24 cellular contexts compared by ENCODE assay signal in the genomic region with DNA sequence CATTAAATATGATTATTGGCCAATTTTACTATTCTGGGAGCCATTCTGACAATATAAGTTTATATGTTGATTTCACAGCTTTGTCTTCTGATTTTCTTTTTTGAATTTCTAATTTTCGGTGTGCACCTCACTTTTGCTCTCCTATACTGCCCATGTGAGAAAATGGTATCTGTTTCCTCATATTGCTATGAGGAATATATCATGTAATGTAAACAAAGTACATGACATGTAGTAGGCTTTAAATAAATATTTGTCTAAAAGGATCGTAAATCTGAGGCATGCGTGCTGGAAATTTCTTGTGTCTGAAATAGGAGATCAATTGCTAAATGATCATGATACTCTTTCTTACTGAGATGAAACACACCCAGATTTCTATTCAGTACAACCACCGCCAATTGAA.
"Had no signal": no experiment of that assay in that cellular context is flagged by ENCODE, and none has a peak within 500 bp of the region (broad histone marks: within the 10 kb centered on the region; RNA-seq: fewer than 3 reads in every experiment).

No MANE protein-coding gene starts in this region.

- H3K27ac ChIP-seq: brain microvascular endothelial cell, cardiac muscle cell, RWPE1 had no signal

- ATAC-seq: activated CD4-positive, CD25-positive, alpha-beta regulatory T cell treated with anti-CD3 and anti-CD28 coated beads, Interleukin-2, amount 50 U/mL, for 24 hours; activated CD8-positive, alpha-beta T cell treated with anti-CD3 and anti-CD28 coated beads for 36 hours; activated T-cell treated with anti-CD3 and anti-CD28 coated beads, Interleukin-2, amount 50 U/mL, for 72 hours; Panc1 had no signal

- H3K27ac Mint-ChIP-seq: activated CD8-positive, alpha-beta T cell treated with anti-CD3 and anti-CD28 coated beads for 36 hours; activated naive CD4-positive, alpha-beta T cell treated with anti-CD3 and anti-CD28 coated beads, Interleukin-2, amount 10 ng/mL, durations not matched to agents 7 days and 5 days; activated naive CD8-positive, alpha-beta T cell treated with anti-CD3 and anti-CD28 coated beads for 36 hours; activated T-cell treated with anti-CD3 and anti-CD28 coated beads, Interleukin-2, amount 50 U/mL, for 72 hours; activated T-helper 2 cell treated with anti-CD3 and anti-CD28 coated beads, Interferon-gamma antibody, Interleukin-2, Interleukin-4, amounts not matched to agents 10 μg/mL and 5 μg/mL and 100 μg/mL, durations not matched to agents 14 hours and 24 hours and 36 hours; T-helper 1 cell treated with Interleukin-12 subunit alpha and Interleukin-12 subunit beta and Interleukin-4 antibody, amounts not matched to agents 30 μg/mL and 1 μg/mL, for 36 hours had no signal

- DNase-seq: activated CD4-positive, alpha-beta T cell treated with anti-CD3 and anti-CD28 coated beads for 4 hours; activated CD8-positive, alpha-beta memory T cell treated with anti-CD3 and anti-CD28 coated beads, Interleukin-2, amount 50 U/mL, for 4 hours; activated CD8-positive, alpha-beta T cell treated with anti-CD3 and anti-CD28 coated beads for 36 hours; activated gamma-delta T cell treated with Interleukin-2 at 50 U/mL for 16 hours; activated naive CD4-positive, alpha-beta T cell treated with anti-CD3 and anti-CD28 coated beads, Interleukin-2, amount 10 ng/mL, durations not matched to agents 7 days and 5 days; activated naive CD8-positive, alpha-beta T cell treated with anti-CD3 and anti-CD28 coated beads for 36 hours; activated T-cell treated with anti-CD3 and anti-CD28 coated beads, Interleukin-2, amount 50 U/mL, for 72 hours; brain microvascular endothelial cell; KG1; NCI-H1092; NCI-H1436; NCI-H1694 treated with DMSO at 0.1 percent for 48 hours; NCI-H2081 treated with DMSO at 0.1 percent for 48 hours; NCI-H2171; NCI-H2227 treated with DMSO at 0.1 percent for 48 hours; NCI-H446 treated with DMSO at 0.1 percent for 48 hours; NCI-H82; Right ventricle myocardium superior had no signal

- H3K4me1 Mint-ChIP-seq: activated naive CD4-positive, alpha-beta T cell treated with anti-CD3 and anti-CD28 coated beads, Interleukin-2, amount 10 ng/mL, durations not matched to agents 7 days and 5 days; activated naive CD8-positive, alpha-beta T cell treated with anti-CD3 and anti-CD28 coated beads for 36 hours had no signal

- H3K4me3 Mint-ChIP-seq: activated CD8-positive, alpha-beta T cell treated with anti-CD3 and anti-CD28 coated beads for 36 hours; activated naive CD4-positive, alpha-beta T cell treated with anti-CD3 and anti-CD28 coated beads, Interleukin-2, amount 10 ng/mL, durations not matched to agents 7 days and 5 days; activated naive CD8-positive, alpha-beta T cell treated with anti-CD3 and anti-CD28 coated beads for 36 hours; activated T-cell treated with anti-CD3 and anti-CD28 coated beads, Interleukin-2, amount 50 U/mL, for 72 hours; T-helper 1 cell treated with Interleukin-12 subunit alpha and Interleukin-12 subunit beta and Interleukin-4 antibody, amounts not matched to agents 30 μg/mL and 1 μg/mL, for 36 hours had no signal

- H3K27me3 Mint-ChIP-seq: activated naive CD4-positive, alpha-beta T cell treated with anti-CD3 and anti-CD28 coated beads, Interleukin-2, amount 10 ng/mL, durations not matched to agents 7 days and 5 days; activated naive CD8-positive, alpha-beta T cell treated with anti-CD3 and anti-CD28 coated beads for 36 hours had no signal
